19 cellular contexts compared by ENCODE assay signal in the genomic region with DNA sequence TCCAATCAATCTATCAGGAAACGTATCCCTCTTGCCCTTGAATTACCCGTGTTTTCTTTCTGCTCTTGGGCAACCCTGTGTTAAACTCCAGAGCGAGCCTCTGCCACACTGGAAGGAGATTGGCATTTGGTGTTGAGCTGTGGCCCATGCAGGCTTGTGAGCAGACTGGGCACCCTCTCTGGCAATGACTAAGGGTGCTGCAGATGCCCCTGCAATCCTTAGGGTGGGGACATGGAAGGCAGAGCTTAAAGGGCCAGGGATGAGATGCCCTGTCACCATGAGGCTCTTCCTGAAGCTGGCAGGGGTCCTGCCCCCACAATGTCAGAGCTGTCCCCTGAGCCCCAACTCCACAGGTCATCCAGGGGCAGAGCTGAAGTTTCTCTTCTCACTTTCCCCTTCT. TPM values are rescaled to one million over a fixed set of nuclear protein-coding genes. Genes with fewer than 3 reads are reported as not detected.
DNase-seq lines count a peak whose midpoint lies in the region; ATAC-seq and TF ChIP-seq lines count a peak whose summit lies in the region.
"Had no signal": no experiment of that assay in that cellular context is flagged by ENCODE, and none has a peak within 500 bp of the region (broad histone marks: within the 10 kb centered on the region; RNA-seq: fewer than 3 reads in every experiment).

No MANE protein-coding gene starts in this region.

- H3K14ac ChIP-seq in H9 (ENCODE audit: insufficient read depth, low read length) (no peak overlapping the region; the same call in 1 of the 2 replicates), trophoblast cell (ENCODE audit: low read length) (peak overlapping the region; percentile 3)

- H3K27ac ChIP-seq in H9 (ENCODE audit: insufficient read length, low read depth, low read length) (no peak overlapping the region), trophoblast cell (ENCODE audit: low read depth, low read length) (no peak overlapping the region), smooth muscle cell (ENCODE audit: low read depth) (no peak overlapping the region)

- H3K23ac ChIP-seq in H9 (ENCODE audit: insufficient read length, low read depth, low read length) (no peak overlapping the region), trophoblast cell (ENCODE audit: low read length) (no peak overlapping the region)

- H3K4ac ChIP-seq in H9 (ENCODE audit: low read depth, low read length) = no peak overlapping the region
- H3K4ac ChIP-seq in trophoblast cell (ENCODE audit: low read depth, low read length) = no peak overlapping the region

- H2AK5ac ChIP-seq in H9 (ENCODE audit: insufficient read length, low read length) (no peak overlapping the region), trophoblast cell (ENCODE audit: low read length) (peak overlapping the region; percentile 42)

- in situ Hi-C loops in HAP-1 (cut with MboI; ENCODE audit: low sequenced_read_pairs) = no loop called here

- H3F3A ChIP-seq in smooth muscle cell (ENCODE audit: low read depth) = no peaks in the 10 kb centered on the region

- H4K91ac ChIP-seq in H9 (ENCODE audit: insufficient read length, low read depth, low read length) (no peak overlapping the region), trophoblast cell (ENCODE audit: low read depth, low read length) (peak overlapping the region; percentile 43)

- H2BK15ac ChIP-seq in H9 (ENCODE audit: low read depth, low read length) = no peak overlapping the region

- H3K79me2 ChIP-seq in H9 (ENCODE audit: insufficient read depth, low read length) = no peaks in the 10 kb centered on the region
- H3K79me2 ChIP-seq in trophoblast cell (ENCODE audit: control insufficient read depth, insufficient read depth, low read length, poor library complexity) = no peaks in the 10 kb centered on the region
- H3K79me2 ChIP-seq in smooth muscle cell (ENCODE audit: low read depth) = no peaks in the 10 kb centered on the region

- TF ChIP-seq CTCF in H9 (conservative IDR thresholded peaks at IDR 0.05) (no peak), brain (conservative IDR thresholded peaks at IDR 0.05) (no peak), smooth muscle cell (IDR thresholded peaks at IDR 0.05; ENCODE audit: borderline replicate concordance, insufficient read depth, poor library complexity, severe bottlenecking) (no peak)

- H3K36me3 ChIP-seq in trophoblast cell (ENCODE audit: control insufficient read depth in 1 of 2, insufficient read depth in 2 of 2, low read length in 2 of 2) (no peaks in the 10 kb centered on the region), smooth muscle cell (ENCODE audit: low read depth) (no peaks in the 10 kb centered on the region), HAP-1 (replicated peaks) (no peaks in the 10 kb centered on the region)
- H3K36me3 ChIP-seq: BE2C had no signal

- WGBS in H9 (ENCODE audit: extremely low coverage, insufficient read length, low lambda C conversion rate) = no CpG with 5 or more reads among the region's 3 CpGs
- no CpG with 5 or more reads among the region's 3 CpGs for WGBS in trophoblast cell (ENCODE audit: extremely low coverage, insufficient coverage, insufficient read length)
- 95% methylated on average over 3 of the region's 3 CpGs for WGBS in smooth muscle cell (ENCODE audit: low lambda C conversion rate)

- H3K27ac Mint-ChIP-seq in H9 (no peak overlapping the region; a peak in 1 of 7 replicates), brain (peak overlapping the region in 4 of 5 experiments; percentile 48 to 91 (median 64)), immature natural killer cell (no peak overlapping the region)
- H3K27ac Mint-ChIP-seq: HFFc6 had no signal

- H3K4me1 Mint-ChIP-seq in H9 (peaks cover 24 to 35% of the 10 kb centered on the region in 2 experiments), brain (peaks cover 45% of the 10 kb centered on the region), immature natural killer cell (no peaks in the 10 kb centered on the region)

- H3K4me3 Mint-ChIP-seq in H9 (no peak overlapping the region), brain (peak overlapping the region in 1 of 5 experiments; percentile 29), immature natural killer cell (no peak overlapping the region)
- H3K4me3 Mint-ChIP-seq: HFFc6 had no signal

- no peaks in the 10 kb centered on the region for H3K23me2 ChIP-seq in H9 (ENCODE audit: insufficient read length, low read depth, low read length, poor library complexity, severe bottlenecking)

- no peaks in the 10 kb centered on the region for H3K36me3 Mint-ChIP-seq in H9 (ENCODE audit: insufficient read depth in 1 of 3, low read depth in 3 of 3)
- no peaks in the 10 kb centered on the region for H3K36me3 Mint-ChIP-seq in brain
- H3K36me3 Mint-ChIP-seq in immature natural killer cell = no peaks in the 10 kb centered on the region

- no peaks in the 10 kb centered on the region for H3K79me1 ChIP-seq in H9 (ENCODE audit: insufficient read depth, low read depth, low read length, poor library complexity, severe bottlenecking)
- peaks cover 38% of the 10 kb centered on the region for H3K79me1 ChIP-seq in trophoblast cell (ENCODE audit: low read length)

- no peak overlapping the region for H3T11ph ChIP-seq in H9 (ENCODE audit: low read length)

- H2BK12ac ChIP-seq in H9 (ENCODE audit: insufficient read length, low read depth, low read length) (no peak overlapping the region), trophoblast cell (ENCODE audit: low read length) (peak overlapping the region; percentile 27)

- no peak overlapping the region for H3K4me2 ChIP-seq in H9 (ENCODE audit: insufficient read depth, insufficient read length, low read length)
- no peak overlapping the region for H3K4me2 ChIP-seq in trophoblast cell (ENCODE audit: low read length)
- no peak overlapping the region for H3K4me2 ChIP-seq in smooth muscle cell

- H3K27me3 ChIP-seq in H9 (ENCODE audit: insufficient read depth, low read length) (no peaks in the 10 kb centered on the region), trophoblast cell (ENCODE audit: insufficient read depth, low read length) (no peaks in the 10 kb centered on the region), smooth muscle cell (ENCODE audit: low read depth) (no peaks in the 10 kb centered on the region), HAP-1 (ENCODE audit: low read depth) (no peaks in the 10 kb centered on the region)
- H3K27me3 ChIP-seq: BE2C had no signal

- no peak overlapping the region for H2BK20ac ChIP-seq in H9 (ENCODE audit: low read depth, low read length, poor library complexity, severe bottlenecking)

- H2BK5ac ChIP-seq in H9 (ENCODE audit: insufficient read length, low read length) = no peak overlapping the region
- peak overlapping the region; percentile 1 for H2BK5ac ChIP-seq in trophoblast cell (ENCODE audit: low read depth, low read length, poor library complexity)

- H3K9me3 Mint-ChIP-seq in H9 (no peaks in the 10 kb centered on the region), brain (peaks cover 0 to 9% (median 3%) of the 10 kb centered on the region in 5 experiments), immature natural killer cell (no peaks in the 10 kb centered on the region)
- H3K9me3 Mint-ChIP-seq: HFFc6 had no signal

- H3K4me1 ChIP-seq in H9 (ENCODE audit: insufficient read depth, low read length) (peaks cover 3% of the 10 kb centered on the region; the same call in 1 of the 2 replicates), trophoblast cell (ENCODE audit: control insufficient read depth in 1 of 2, insufficient read depth in 2 of 2, low read length in 2 of 2) (peaks cover 18 to 23% of the 10 kb centered on the region in 2 experiments), smooth muscle cell (ENCODE audit: low read depth) (peaks cover 24% of the 10 kb centered on the region), HAP-1 (no peaks in the 10 kb centered on the region)

- no peak overlapping the region for H4K5ac ChIP-seq in H9 (ENCODE audit: insufficient read length, low read depth, low read length)

- H3K9me3 ChIP-seq in H9 (ENCODE audit: control insufficient read depth, low read depth, low read length) = no peaks in the 10 kb centered on the region
- no peaks in the 10 kb centered on the region for H3K9me3 ChIP-seq in trophoblast cell (ENCODE audit: insufficient read depth, low read depth, low read length)
- no peaks in the 10 kb centered on the region for H3K9me3 ChIP-seq in smooth muscle cell (replicated peaks; ENCODE audit: low read depth)
- no peaks in the 10 kb centered on the region for H3K9me3 ChIP-seq in HAP-1
- H3K9me3 ChIP-seq: BE2C had no signal

- H2BK120ac ChIP-seq in H9 (ENCODE audit: low read depth, low read length, poor library complexity, severe bottlenecking) = no peak overlapping the region
- H2BK120ac ChIP-seq in trophoblast cell (ENCODE audit: insufficient read depth, low read length, poor library complexity) = peak overlapping the region; percentile 24

- H3K4me3 ChIP-seq in trophoblast cell (ENCODE audit: low read depth, low read length) = no peak overlapping the region
- no peak overlapping the region for H3K4me3 ChIP-seq in smooth muscle cell
- no peak overlapping the region for H3K4me3 ChIP-seq in HAP-1

- intact Hi-C loops in left ventricle myocardium superior (cut with micrococcal nuclease) = no loop called here

- H4K8ac ChIP-seq in H9 (replicated peaks; ENCODE audit: insufficient read length, low read depth, low read length) (no peak overlapping the region), trophoblast cell (ENCODE audit: low read depth, low read length) (peak overlapping the region; percentile 20)

- peak overlapping the region; percentile 15 for H2AFZ ChIP-seq in H9 (ENCODE audit: low read length)
- no peak overlapping the region for H2AFZ ChIP-seq in trophoblast cell (ENCODE audit: insufficient read depth, low read length, poor library complexity)
- no peak overlapping the region for H2AFZ ChIP-seq in smooth muscle cell (ENCODE audit: low read depth)

- no peaks in the 10 kb centered on the region; the same call in 1 of the 2 replicates for H3K27me3 Mint-ChIP-seq in H9 (ENCODE audit: low read depth)
- H3K27me3 Mint-ChIP-seq in brain = peaks cover 7% of the 10 kb centered on the region
- H3K27me3 Mint-ChIP-seq in immature natural killer cell (ENCODE audit: low read depth in 3 of 3) = peaks cover 4 to 11% (median 10%) of the 10 kb centered on the region in 3 donors

- no peak overlapping the region for H4K12ac ChIP-seq in trophoblast cell (ENCODE audit: low read depth, low read length)

- ATAC-seq in left ventricle myocardium superior = peak; percentile 52

- H3K18ac ChIP-seq in H9 (ENCODE audit: insufficient read length, low read depth, low read length) = no peak overlapping the region
- H3K18ac ChIP-seq in trophoblast cell (ENCODE audit: low read length) = no peak overlapping the region

- H3K56ac ChIP-seq in H9 (ENCODE audit: insufficient read length, low read depth, low read length) = no peak overlapping the region

- no peak overlapping the region for H3K9ac ChIP-seq in H9 (ENCODE audit: extremely low read depth, insufficient read length, low read length)
- no peak overlapping the region for H3K9ac ChIP-seq in trophoblast cell (ENCODE audit: low read length)
- H3K9ac ChIP-seq in smooth muscle cell (ENCODE audit: low read depth) = no peak overlapping the region

- H4K20me1 ChIP-seq in H9 (ENCODE audit: control insufficient read depth, insufficient read depth, insufficient read length) (no peaks in the 10 kb centered on the region), smooth muscle cell (ENCODE audit: low read depth) (no peaks in the 10 kb centered on the region)

- no peak for DNase-seq in H9
- no peak for DNase-seq in left ventricle myocardium superior
- DNase-seq in trophoblast cell = no peak
- no peak for DNase-seq in immature natural killer cell
- DNase-seq in smooth muscle cell (lab: John Stamatoyannopoulos, UW; ENCODE audit: unreplicated experiment) = no peak
- no peak for DNase-seq in central memory CD4-positive, alpha-beta T cell
- DNase-seq in HAP-1 (ENCODE audit: low spot score in 2 of 2) = no peak
- DNase-seq: BE2C, EL, GF-D8, HFFc6, MM.1S, NCI-H1048, NCI-H1417 treated with DMSO at 0.1 percent for 48 hours, NCI-H187, NCI-H446, NCI-H526, SHP77 had no signal

RNA-seq across cellular contexts. Expression of a gene that starts 19.5 kb away (rescaled TPM):
- total RNA-seq in H9 (2021) (not detected in 2 replicates), left ventricle myocardium superior (11.4 TPM), smooth muscle cell (not detected in 2 replicates)
- polyA plus RNA-seq in brain (ENCODE audit: insufficient read depth, low read depth, low replicate concordance) (not detected), immature natural killer cell (not detected), smooth muscle cell (0.14 and 0.26 TPM in 2 replicates)
- polyA plus RNA-seq in trophoblast cell (2013) = 0.18 and 0.21 TPM in 2 replicates

RNA-seq across cellular contexts. Expression of a gene that starts 40.1 kb away (rescaled TPM):
- 2.0 and 3.5 TPM in 2 replicates for total RNA-seq in H9 (2021)
- 7.1 TPM for polyA plus RNA-seq in brain (ENCODE audit: insufficient read depth, low read depth, low replicate concordance)
- 0.15 TPM for total RNA-seq in left ventricle myocardium superior
- polyA plus RNA-seq in trophoblast cell (2013) = 437 and 491 TPM in 2 replicates
- not detected for polyA plus RNA-seq in immature natural killer cell
- total RNA-seq in smooth muscle cell = 0.18 TPM in 1 of 2 replicates, not detected in the other
- polyA plus RNA-seq in smooth muscle cell = 0.43 and 0.61 TPM in 2 replicates

Comparison
In these comparisons a context has a peak if more than half of its experiments do, and no peak if none do; other contexts are left out.
1. H3K27ac Mint-ChIP-seq: peak in brain (4 of 5); none in H9 (0 of 3) and immature natural killer cell (0 of 6).
2. RNA of a gene that starts 19.5 kb away (total RNA-seq): 11.4 TPM in left ventricle myocardium superior (single experiment); not detected in H9 and not detected in smooth muscle cell; every median in the first group is over 10 times any median in the second.